In genomic region chr5:52842111-52842510, GRCh38 we compare ENCODE assay signal across 19 cellular contexts. TPM values are rescaled to one million over a fixed set of nuclear protein-coding genes. Genes with fewer than 3 reads are reported as not detected.
A peak's percentile ranks its signal among the peaks of the same experiment; 100 is the strongest.
DNase-seq lines count a peak whose midpoint lies in the region; ATAC-seq and TF ChIP-seq lines count a peak whose summit lies in the region.
"Had no signal": no experiment of that assay in that cellular context is flagged by ENCODE, and none has a peak within 500 bp of the region (broad histone marks: within the 10 kb centered on the region; RNA-seq: fewer than 3 reads in every experiment).

No MANE protein-coding gene starts in this region.

- H3K4me1 ChIP-seq in osteoblast (ENCODE audit: insufficient read depth, low read length) (peaks cover 10% of the 10 kb centered on the region), subcutaneous abdominal adipose tissue (ENCODE audit: control insufficient read depth in 5 of 5, insufficient read depth in 5 of 5, low read length in 5 of 5) (peaks cover 0 to 28% (median 19%) of the 10 kb centered on the region in 5 donors)

- TF ChIP-seq CTCF in chondrocyte (IDR thresholded peaks at IDR 0.05) (no peak), osteoblast (IDR thresholded peaks at IDR 0.05; ENCODE audit: extremely low read depth, low read depth, low read length) (no peak)

- no peaks in the 10 kb centered on the region for H3K36me3 Mint-ChIP-seq in chondrocyte (ENCODE audit: low read depth)
- H3K36me3 Mint-ChIP-seq: IgD-negative memory B cell had no signal

- H4K20me1 ChIP-seq in osteoblast (ENCODE audit: insufficient read depth, low read length) = no peaks in the 10 kb centered on the region
- H4K20me1 ChIP-seq: BLaER1 treated with 17β-estradiol and CSF1 and Interleukin-3, amounts not matched to agents 10 nM and 100 nM had no signal

- no peak overlapping the region for H3K4me3 Mint-ChIP-seq in chondrocyte (ENCODE audit: unreplicated experiment)
- H3K4me3 Mint-ChIP-seq: IgD-negative memory B cell had no signal

- H3K27me3 Mint-ChIP-seq in chondrocyte (ENCODE audit: low read depth) = no peaks in the 10 kb centered on the region
- H3K27me3 Mint-ChIP-seq: IgD-negative memory B cell had no signal

- peak; percentile 33 for DNase-seq in EH (ENCODE audit: low read depth)
- DNase-seq in chondrocyte (ENCODE audit: low spot score) = no peak
- peak; percentile 8 for DNase-seq in osteoblast (ENCODE audit: insufficient read length, low spot score, missing footprints)
- no peak for DNase-seq in posterior cingulate gyrus
- DNase-seq in stimulated activated CD4-positive, alpha-beta T cell treated with anti-CD3 and anti-CD28 coated beads, Interleukin-4, amount 100 ng/mL, for 4 hours = no peak
- DNase-seq in effector CD4-positive, alpha-beta T cell = no peak
- DNase-seq: EL; Kasumi-1; NCI-H1105; NCI-H1694 treated with DMSO at 0.1 percent for 48 hours; NCI-H446; NCI-H69; NK-92 treated with Interleukin-12 subunit alpha and Interleukin-12 subunit beta, amount 100 ng/mL, for 24 hours; SHP77 had no signal

- H2AFZ ChIP-seq in osteoblast (ENCODE audit: low read length) = no peak overlapping the region

- no peaks in the 10 kb centered on the region for H3K9me3 ChIP-seq in osteoblast (ENCODE audit: low read depth, low read length)
- H3K9me3 ChIP-seq in subcutaneous abdominal adipose tissue (ENCODE audit: control insufficient read depth in 5 of 5, low read length in 5 of 5) = no peaks in the 10 kb centered on the region
- H3K9me3 ChIP-seq: BLaER1 treated with 17β-estradiol and CSF1 and Interleukin-3, amounts not matched to agents 10 nM and 100 nM had no signal

- H3K4me3 ChIP-seq in osteoblast (ENCODE audit: insufficient read depth, low read length) (no peak overlapping the region), subcutaneous abdominal adipose tissue (ENCODE audit: low read depth in 1 of 5, low read length in 5 of 5) (no peak overlapping the region)
- H3K4me3 ChIP-seq: BLaER1 treated with 17β-estradiol and CSF1 and Interleukin-3, amounts not matched to agents 10 nM and 100 nM had no signal

- no peaks in the 10 kb centered on the region for H3K79me2 ChIP-seq in osteoblast (ENCODE audit: insufficient read depth, low read length)

- H3K9ac ChIP-seq in subcutaneous abdominal adipose tissue (ENCODE audit: low read length in 5 of 5) = no peak overlapping the region
- H3K9ac ChIP-seq: BLaER1 treated with 17β-estradiol and CSF1 and Interleukin-3, amounts not matched to agents 10 nM and 100 nM had no signal

- no peaks in the 10 kb centered on the region for H3K27me3 ChIP-seq in osteoblast (ENCODE audit: insufficient read depth, low read length)
- H3K27me3 ChIP-seq in subcutaneous abdominal adipose tissue (ENCODE audit: control insufficient read depth in 5 of 5, insufficient read depth in 4 of 5, low read length in 5 of 5) = no peaks in the 10 kb centered on the region
- H3K27me3 ChIP-seq: BLaER1 treated with 17β-estradiol and CSF1 and Interleukin-3, amounts not matched to agents 10 nM and 100 nM had no signal

- H3K36me3 ChIP-seq in osteoblast (ENCODE audit: insufficient read depth, low read length) = no peaks in the 10 kb centered on the region
- H3K36me3 ChIP-seq in subcutaneous abdominal adipose tissue (ENCODE audit: control insufficient read depth in 5 of 5, insufficient read depth in 5 of 5, low read length in 5 of 5) = no peaks in the 10 kb centered on the region
- H3K36me3 ChIP-seq: BLaER1 treated with 17β-estradiol and CSF1 and Interleukin-3, amounts not matched to agents 10 nM and 100 nM had no signal

- peak overlapping the region; percentile 99 for H3K27ac Mint-ChIP-seq in chondrocyte (ENCODE audit: unreplicated experiment)
- H3K27ac Mint-ChIP-seq: IgD-negative memory B cell had no signal

- intact Hi-C loops in posterior cingulate gyrus (cut with DNase I) = no loop called here

- no peak for ATAC-seq in HG02763 (IDR thresholded peaks at IDR 0.05; ENCODE audit: unreplicated experiment)

- peaks cover 92% of the 10 kb centered on the region for H3K4me1 Mint-ChIP-seq in chondrocyte (ENCODE audit: low read depth)
- H3K4me1 Mint-ChIP-seq: IgD-negative memory B cell had no signal

- no peak overlapping the region for H3K27ac ChIP-seq in osteoblast (ENCODE audit: low read depth, low read length)
- peak overlapping the region; percentile 31 for H3K27ac ChIP-seq in subcutaneous abdominal adipose tissue (ENCODE audit: low read depth, low read length)
- H3K27ac ChIP-seq: BLaER1 treated with 17β-estradiol and CSF1 and Interleukin-3, amounts not matched to agents 10 nM and 100 nM had no signal

- H3K9me3 Mint-ChIP-seq in chondrocyte (ENCODE audit: low read depth) = no peaks in the 10 kb centered on the region

- H3K4me2 ChIP-seq in osteoblast (ENCODE audit: insufficient read depth, low read length) = no peak overlapping the region
- H3K4me2 ChIP-seq: BLaER1 treated with 17β-estradiol and CSF1 and Interleukin-3, amounts not matched to agents 10 nM and 100 nM had no signal

RNA-seq across cellular contexts. Expression of gene ITGA1, which starts 54.4 kb away (rescaled TPM):
- total RNA-seq in chondrocyte (228 to 346 TPM (median 340 TPM) in 3 replicates), osteoblast (28.6 and 31.8 TPM in 2 replicates)
- total RNA-seq: OCI-LY7 had no signal

RNA-seq across cellular contexts. Expression of gene PELO, which starts 54.4 kb away (rescaled TPM):
- total RNA-seq in chondrocyte = 133 to 154 TPM (median 134 TPM) in 3 replicates
- total RNA-seq in osteoblast = 21.4 and 21.5 TPM in 2 replicates

Comparison
In these comparisons a context has a peak if more than half of its experiments do, and no peak if none do; other contexts are left out.
1. DNase-seq: peak in EH (single experiment) and osteoblast (single experiment); none in chondrocyte (single experiment), posterior cingulate gyrus (0 of 10), stimulated activated CD4-positive, alpha-beta T cell treated with anti-CD3 and anti-CD28 coated beads, Interleukin-4, amount 100 ng/mL, for 4 hours (0 of 2) and effector CD4-positive, alpha-beta T cell (single experiment).